ENCODE assay signal across 19 cellular contexts in genomic region chr1:53543130-53543770, GRCh38.
DNase-seq lines count a peak whose midpoint lies in the region; TF ChIP-seq lines count a peak whose summit lies in the region.
"Had no signal": no experiment of that assay in that cellular context is flagged by ENCODE, and none has a peak within 500 bp of the region (broad histone marks: within the 10 kb centered on the region; RNA-seq: fewer than 3 reads in every experiment).

No MANE protein-coding gene starts in this region.

- H3K27me3 ChIP-seq in GM23248 (replicated peaks; ENCODE audit: insufficient read depth) (no peaks in the 10 kb centered on the region), sigmoid colon (no peaks in the 10 kb centered on the region), A673 (replicated peaks; ENCODE audit: insufficient read depth, low read depth, low read length, poor library complexity) (no peaks in the 10 kb centered on the region), MG63 (no peaks in the 10 kb centered on the region)
- H3K27me3 ChIP-seq: brain microvascular endothelial cell, SJSA1 had no signal

- no peak overlapping the region for H3K4me3 ChIP-seq in GM23248
- no peak overlapping the region for H3K4me3 ChIP-seq in sigmoid colon
- H3K4me3 ChIP-seq in A673 (ENCODE audit: low read depth, low read length, poor library complexity, severe bottlenecking): no peak overlapping the region
- H3K4me3 ChIP-seq in MG63: no peak overlapping the region
- H3K4me3 ChIP-seq: gastroesophageal sphincter, SJSA1 had no signal

- H3K36me3 Mint-ChIP-seq in glutamatergic neuron (ENCODE audit: unreplicated experiment): no peaks in the 10 kb centered on the region
- H3K36me3 Mint-ChIP-seq: activated naive CD8-positive, alpha-beta T cell treated with anti-CD3 and anti-CD28 coated beads for 36 hours had no signal

- peaks cover 6% of the 10 kb centered on the region for H3K9me3 Mint-ChIP-seq in glutamatergic neuron (ENCODE audit: unreplicated experiment)
- H3K9me3 Mint-ChIP-seq: activated naive CD8-positive, alpha-beta T cell treated with anti-CD3 and anti-CD28 coated beads for 36 hours; activated T-helper 1 cell treated with anti-CD3 and anti-CD28 coated beads, Interleukin-12 subunit alpha, Interleukin-12 subunit beta, Interleukin-2, Interleukin-4 antibody, amounts not matched to agents 30 ng/mL and 10 ng/mL and 1 ng/mL, durations not matched to agents 14 hours and 24 hours and 36 hours had no signal

- H3K27ac Mint-ChIP-seq in glutamatergic neuron (ENCODE audit: unreplicated experiment): peak overlapping the region; percentile 38
- H3K27ac Mint-ChIP-seq: activated naive CD8-positive, alpha-beta T cell treated with anti-CD3 and anti-CD28 coated beads for 36 hours; activated T-helper 1 cell treated with anti-CD3 and anti-CD28 coated beads, Interleukin-12 subunit alpha, Interleukin-12 subunit beta, Interleukin-2, Interleukin-4 antibody, amounts not matched to agents 30 ng/mL and 10 ng/mL and 1 ng/mL, durations not matched to agents 14 hours and 24 hours and 36 hours; B cell had no signal

- peaks cover 34% of the 10 kb centered on the region for H3K4me1 ChIP-seq in GM23248 (ENCODE audit: insufficient read depth)
- H3K4me1 ChIP-seq in sigmoid colon: peaks cover 0 to 20% (median 14%) of the 10 kb centered on the region in 4 donors
- no peaks in the 10 kb centered on the region for H3K4me1 ChIP-seq in A673 (ENCODE audit: insufficient read depth, low read length, poor library complexity, severe bottlenecking)

- H2AFZ ChIP-seq in GM23248: no peak overlapping the region

- H3F3A ChIP-seq in GM23248 (ENCODE audit: insufficient read depth): peaks cover 11% of the 10 kb centered on the region

- in situ Hi-C loops in GM23248 (cut with MboI): no loop called here

- no peaks in the 10 kb centered on the region for H3K79me2 ChIP-seq in GM23248 (ENCODE audit: insufficient read depth)

- H3K4me3 Mint-ChIP-seq in glutamatergic neuron (ENCODE audit: unreplicated experiment): no peak overlapping the region
- H3K4me3 Mint-ChIP-seq: activated naive CD8-positive, alpha-beta T cell treated with anti-CD3 and anti-CD28 coated beads for 36 hours; activated T-helper 1 cell treated with anti-CD3 and anti-CD28 coated beads, Interleukin-12 subunit alpha, Interleukin-12 subunit beta, Interleukin-2, Interleukin-4 antibody, amounts not matched to agents 30 ng/mL and 10 ng/mL and 1 ng/mL, durations not matched to agents 14 hours and 24 hours and 36 hours; B cell had no signal

- H3K27ac ChIP-seq in GM23248 (no peak overlapping the region), sigmoid colon (no peak overlapping the region), A673 (ENCODE audit: low read depth, low read length, poor library complexity, severe bottlenecking) (no peak overlapping the region)
- H3K27ac ChIP-seq: brain microvascular endothelial cell, epithelial cell of prostate, SJSA1 had no signal

- no peak for TF ChIP-seq EP300 in sigmoid colon (IDR thresholded peaks at IDR 0.05)

- H3K9ac ChIP-seq in GM23248: no peak overlapping the region

- BruUV-seq in A673 (replicated peaks; lab: Mats Ljungman, UMichigan): no TSS peak

- H3K27me3 Mint-ChIP-seq in glutamatergic neuron (ENCODE audit: unreplicated experiment): peaks cover 15% of the 10 kb centered on the region
- H3K27me3 Mint-ChIP-seq: activated naive CD8-positive, alpha-beta T cell treated with anti-CD3 and anti-CD28 coated beads for 36 hours had no signal

- no peaks in the 10 kb centered on the region for H4K20me1 ChIP-seq in GM23248 (ENCODE audit: insufficient read depth)

- no peak overlapping the region for H3K4me2 ChIP-seq in GM23248 (ENCODE audit: unreplicated experiment)

- TF ChIP-seq CTCF in glutamatergic neuron (IDR thresholded peaks at IDR 0.05; ENCODE audit: partially characterized antibody, unreplicated experiment) (no peak), sigmoid colon (IDR thresholded peaks at IDR 0.05) (no peak), A673 (conservative IDR thresholded peaks at IDR 0.05; ENCODE audit: low read depth, low read length) (no peak)

- DNase-seq in GM23248 (peak; percentile 31), NCI-H82 treated with DMSO at 0.1 percent for 48 hours (lab: John Stamatoyannopoulos, UW; ENCODE audit: unreplicated experiment) (peak; percentile 77), glutamatergic neuron (peak; percentile 13), sigmoid colon (peak; percentile 34), A673 (ENCODE audit: low spot score) (no peak), EL (no peak), MG63 (no peak)
- DNase-seq: activated naive CD8-positive, alpha-beta T cell treated with anti-CD3 and anti-CD28 coated beads for 36 hours; brain microvascular endothelial cell; left colon; MV-4-11; NCI-H187; NCI-H510A; stimulated activated CD4-positive, alpha-beta T cell treated with anti-CD3 and anti-CD28 coated beads, Interleukin-2, amount 100 ng/mL, for 24 hours had no signal

- CTCF ChIA-PET in A673 (lab: Charles Lee): no interaction called here

- 74 to 78% methylated on average over 14 of the region's 14 CpGs for WGBS in GM23248 (ENCODE audit: low coverage in 1 of 2, low lambda C conversion rate in 2 of 2, missing lambda C conversion rate in 2 of 2), 2 experiments
- WGBS in sigmoid colon, 2 donors: 90 to 91% methylated on average over 14 of the region's 14 CpGs

- H3K4me1 Mint-ChIP-seq in glutamatergic neuron (ENCODE audit: low read depth, unreplicated experiment): peaks cover 12% of the 10 kb centered on the region
- H3K4me1 Mint-ChIP-seq: activated naive CD8-positive, alpha-beta T cell treated with anti-CD3 and anti-CD28 coated beads for 36 hours; B cell had no signal

- intact Hi-C loops in sigmoid colon (cut with DNase I) (no loop called here), A673 (cut with micrococcal nuclease; ENCODE audit: unreplicated experiment) (no loop called here)

- TF ChIP-seq POLR2A in sigmoid colon (IDR thresholded peaks at IDR 0.05): no peak

- H3K9me3 ChIP-seq in GM23248 (ENCODE audit: low read depth): no peaks in the 10 kb centered on the region
- H3K9me3 ChIP-seq in sigmoid colon: no peaks in the 10 kb centered on the region
- no peaks in the 10 kb centered on the region for H3K9me3 ChIP-seq in A673 (ENCODE audit: low read depth, low read length, poor library complexity, severe bottlenecking)
- no peaks in the 10 kb centered on the region for H3K9me3 ChIP-seq in MG63
- H3K9me3 ChIP-seq: gastroesophageal sphincter, SJSA1 had no signal

- H3K36me3 ChIP-seq in GM23248 (ENCODE audit: low read depth) (no peaks in the 10 kb centered on the region), sigmoid colon (no peaks in the 10 kb centered on the region), A673 (ENCODE audit: insufficient read depth, low read length, poor library complexity, severe bottlenecking) (no peaks in the 10 kb centered on the region), MG63 (no peaks in the 10 kb centered on the region)
- H3K36me3 ChIP-seq: brain microvascular endothelial cell, gastroesophageal sphincter, SJSA1 had no signal

- no peaks in the 10 kb centered on the region for H3K9me2 ChIP-seq in GM23248 (ENCODE audit: insufficient read depth)

- POLR2A ChIA-PET in A673 (lab: Charles Lee; ENCODE audit: low non-redundant PET): no interaction called here

Comparison
In these comparisons a context has a peak if more than half of its experiments do, and no peak if none do; other contexts are left out.
1. DNase-seq: peak in GM23248 (single experiment), NCI-H82 treated with DMSO at 0.1 percent for 48 hours (single experiment), glutamatergic neuron (single experiment) and sigmoid colon (single experiment); none in A673 (single experiment), EL (single experiment) and MG63 (single experiment).